In the genomic region with DNA sequence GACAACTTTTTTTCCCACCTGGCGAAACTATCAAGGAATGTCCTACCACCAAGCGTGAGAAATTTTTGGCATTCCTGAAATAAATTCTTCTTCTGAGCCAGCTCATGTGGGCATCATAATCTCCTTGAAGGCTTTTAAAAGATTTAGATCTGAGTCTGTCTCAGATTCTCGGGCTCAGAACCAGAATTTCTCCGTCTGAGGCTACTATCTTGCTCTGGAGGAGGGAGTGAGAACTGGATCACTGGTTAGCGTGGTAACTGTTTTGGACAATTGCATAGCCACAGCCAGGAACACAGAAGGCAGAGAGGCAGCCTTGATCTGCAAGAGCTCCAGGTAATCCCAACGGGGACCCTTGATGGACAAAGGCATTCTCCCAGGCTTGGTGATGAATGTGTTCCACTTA, we compare ENCODE assay signal across 25 cellular contexts. TPM values are rescaled to one million over a fixed set of nuclear protein-coding genes. Genes with fewer than 3 reads are reported as not detected.
DNase-seq lines count a peak whose midpoint lies in the region; ATAC-seq and TF ChIP-seq lines count a peak whose summit lies in the region.
"Had no signal": no experiment of that assay in that cellular context is flagged by ENCODE, and none has a peak within 500 bp of the region (broad histone marks: within the 10 kb centered on the region; RNA-seq: fewer than 3 reads in every experiment).

No MANE protein-coding gene starts in this region.

- H3K9me3 ChIP-seq in right atrium auricular region (no peaks in the 10 kb centered on the region), heart left ventricle (no peaks in the 10 kb centered on the region), aorta (ENCODE audit: control insufficient read depth, low read length) (no peaks in the 10 kb centered on the region)
- H3K9me3 ChIP-seq: lower lobe of right lung, prostate gland, testis had no signal

- no peaks in the 10 kb centered on the region for H3K27me3 ChIP-seq in right atrium auricular region
- H3K27me3 ChIP-seq in heart left ventricle: peaks cover 0 to 19% (median 0%) of the 10 kb centered on the region in 9 donors
- H3K27me3 ChIP-seq in mesendoderm (ENCODE audit: insufficient read depth, low read length, poor library complexity): no peaks in the 10 kb centered on the region
- no peaks in the 10 kb centered on the region for H3K27me3 ChIP-seq in aorta (ENCODE audit: control insufficient read depth in 1 of 2, insufficient read depth in 2 of 2, low read length in 1 of 2)
- H3K27me3 ChIP-seq: testis had no signal

- no peaks in the 10 kb centered on the region for H3K79me2 ChIP-seq in mesendoderm (ENCODE audit: control insufficient read depth, insufficient read depth, low read length)

- no peak overlapping the region for H4K5ac ChIP-seq in mesendoderm (ENCODE audit: low read length)

- H3K56ac ChIP-seq in mesendoderm (ENCODE audit: low read length): peak overlapping the region; percentile 18

- H3K4me2 ChIP-seq in mesendoderm (ENCODE audit: low read length): no peak overlapping the region

- TF ChIP-seq CTCF in right atrium auricular region (IDR thresholded peaks at IDR 0.05) (no peak), heart left ventricle (IDR thresholded peaks at IDR 0.05) (no peak), brain (conservative IDR thresholded peaks at IDR 0.05) (no peak)

- no peak overlapping the region for H3K27ac ChIP-seq in right atrium auricular region
- H3K27ac ChIP-seq in heart left ventricle: peak overlapping the region in 4 of 12 donors; percentile 78 to 90 (median 82)
- H3K27ac ChIP-seq in mesendoderm (ENCODE audit: low read depth, low read length): no peak overlapping the region
- H3K27ac ChIP-seq in aorta (ENCODE audit: low read depth in 1 of 2, low read length in 2 of 2): no peak overlapping the region
- H3K27ac ChIP-seq: prostate gland had no signal

- DNase-seq in right atrium auricular region (ENCODE audit: low spot score): peak; percentile 58
- no peak for DNase-seq in heart left ventricle
- peak; percentile 94 for DNase-seq in mesendoderm
- DNase-seq in GM19238 (ENCODE audit: insufficient read length, low spot score): no peak
- no peak for DNase-seq in aorta
- DNase-seq: activated CD4-positive, alpha-beta T cell treated with anti-CD3 and anti-CD28 coated beads, Interleukin-2, amount 50 U/mL, for 4 hours; activated naive CD4-positive, alpha-beta T cell treated with Interleukin-2 at 50 U/mL for 16 hours; activated T-cell treated with anti-CD3 and anti-CD28 coated beads for 4 hours; cortex of kidney; foreskin melanocyte; immature natural killer cell; lower lobe of right lung; naive B cell; NCI-H2029; NCI-H526; SHP77 treated with DMSO at 0.1 percent for 48 hours; T-helper 1 cell; testis had no signal

- H3K9me3 Mint-ChIP-seq in brain: peaks cover 0 to 3% (median 0%) of the 10 kb centered on the region in 5 experiments
- H3K9me3 Mint-ChIP-seq: immature natural killer cell, naive B cell had no signal

- H4K8ac ChIP-seq in mesendoderm (ENCODE audit: low read depth, low read length): no peak overlapping the region

- H3K4ac ChIP-seq in mesendoderm (ENCODE audit: low read depth, low read length): no peak overlapping the region

- H3K27me3 Mint-ChIP-seq in brain: peaks cover 42% of the 10 kb centered on the region

- no peak overlapping the region for H3K9ac ChIP-seq in mesendoderm (ENCODE audit: low read length)

- ATAC-seq in heart left ventricle (no peak), aorta (ENCODE audit: low FRiP score) (no peak), HG03039 (IDR thresholded peaks at IDR 0.05; ENCODE audit: unreplicated experiment) (no peak), HG02970 (IDR thresholded peaks at IDR 0.05; ENCODE audit: low FRiP score, unreplicated experiment) (no peak)

- H3K4me3 Mint-ChIP-seq in brain: peak overlapping the region in 4 of 5 experiments; percentile 47 to 72 (median 68)
- H3K4me3 Mint-ChIP-seq: immature natural killer cell had no signal

- H3K4me1 ChIP-seq in right atrium auricular region (peaks cover 0 to 22% of the 10 kb centered on the region in 2 donors), heart left ventricle (peaks cover 0 to 40% (median 17%) of the 10 kb centered on the region in 12 donors), mesendoderm (ENCODE audit: control insufficient read depth, low read depth, low read length) (no peaks in the 10 kb centered on the region), aorta (ENCODE audit: control insufficient read depth in 1 of 2, insufficient read depth in 2 of 2, low read length in 2 of 2) (no peaks in the 10 kb centered on the region)
- H3K4me1 ChIP-seq: prostate gland had no signal

- H3K36me3 Mint-ChIP-seq in brain: no peaks in the 10 kb centered on the region

- H2BK120ac ChIP-seq in mesendoderm (ENCODE audit: low read depth, low read length): no peak overlapping the region

- no peak overlapping the region for H3K23ac ChIP-seq in mesendoderm (ENCODE audit: low read length)

- H3K36me3 ChIP-seq in right atrium auricular region (no peaks in the 10 kb centered on the region), heart left ventricle (no peaks in the 10 kb centered on the region), mesendoderm (ENCODE audit: control insufficient read depth, insufficient read depth, low read length) (no peaks in the 10 kb centered on the region), aorta (ENCODE audit: control insufficient read depth in 1 of 2, insufficient read depth in 2 of 2, low read length in 1 of 2) (no peaks in the 10 kb centered on the region)
- H3K36me3 ChIP-seq: lower lobe of right lung, prostate gland had no signal

- H2AK5ac ChIP-seq in mesendoderm (ENCODE audit: low read length): no peak overlapping the region

- no peak overlapping the region for H2BK5ac ChIP-seq in mesendoderm (ENCODE audit: low read length)

- no peaks in the 10 kb centered on the region for H3K79me1 ChIP-seq in mesendoderm (ENCODE audit: low read length)

- H3K4me3 ChIP-seq in right atrium auricular region (no peak overlapping the region), heart left ventricle (peak overlapping the region in 1 of 12 donors; percentile 73), mesendoderm (ENCODE audit: low read length) (no peak overlapping the region), aorta (ENCODE audit: low read length in 2 of 2) (no peak overlapping the region)

- no peak overlapping the region for H2BK15ac ChIP-seq in mesendoderm (replicated peaks; ENCODE audit: low read depth)

- H3K4me1 Mint-ChIP-seq in brain: peaks cover 24% of the 10 kb centered on the region
- H3K4me1 Mint-ChIP-seq: immature natural killer cell had no signal

- H3K27ac Mint-ChIP-seq in brain: peak overlapping the region in 2 of 5 experiments; percentile 50 to 63
- H3K27ac Mint-ChIP-seq: CD14-positive monocyte, immature natural killer cell, naive B cell had no signal

- WGBS in heart left ventricle, 4 donors: 73 to 88% (median 84%) methylated on average over 6 of the region's 6 CpGs
- WGBS in mesendoderm (ENCODE audit: extremely low coverage, insufficient coverage, low lambda C conversion rate): no CpG with 5 or more reads among the region's 6 CpGs
- WGBS in aorta, 2 donors: 73 to 74% methylated on average over 6 of the region's 6 CpGs

- intact Hi-C loops in heart left ventricle (cut with DNase I): loop anchor here in 3 of 10 donors (5.0 to 10.0 kb wide), 2 partner anchors 54 to 57 kb away; a partner anchor contains a TSS
- intact Hi-C loops in aorta (cut with DNase I): loop anchor here in 1 of 2 donors (10.0 kb wide), 1 partner anchor 57 kb away; a partner anchor contains a TSS

- no peak for TF ChIP-seq POLR2A in heart left ventricle (IDR thresholded peaks at IDR 0.05)

- H3K18ac ChIP-seq in mesendoderm (ENCODE audit: low read length): no peak overlapping the region

RNA-seq across cellular contexts. Expression of a gene that starts 1.0 kb away (rescaled TPM):
- total RNA-seq in right atrium auricular region (10 to 100 TPM; 25.5 to 36.3 TPM), heart left ventricle (10 to 100 TPM; 16.5 to 51.6 (median 25.1) TPM), aorta (100 to 1,000 TPM in 1 of 2 donors, 10 to 100 TPM in 1; 37.7 to 113 TPM)
- polyA plus RNA-seq in heart left ventricle (10 to 100 TPM; 26.5 to 45.8 TPM), brain (ENCODE audit: insufficient read depth, low read depth, low replicate concordance) (6.4 TPM), aorta (100 to 1,000 TPM in 1 of 2 donors, 10 to 100 TPM in 1; 72.6 to 166 TPM)
- 18.5 TPM for polyA plus RNA-seq in mesendoderm (2013, experiment 1 of 2)
- 19.5 TPM for polyA plus RNA-seq in mesendoderm (2013, experiment 2 of 2)
- total RNA-seq: A673, OCI-LY7 had no signal
- polyA plus RNA-seq: CD14-positive monocyte, immature natural killer cell had no signal

RNA-seq across cellular contexts. Expression of a gene that starts 53.0 kb away (rescaled TPM):
- total RNA-seq in right atrium auricular region (1 to 10 TPM; 3.4 to 8.8 TPM), heart left ventricle (10 to 100 TPM in 3 of 9 donors, 1 to 10 TPM in 6; 4.7 to 13.4 (median 7.0) TPM), aorta (1 to 10 TPM; 7.6 to 8.1 TPM)
- polyA plus RNA-seq in heart left ventricle (1 to 10 TPM; 6.4 to 8.1 TPM), brain (ENCODE audit: insufficient read depth, low read depth, low replicate concordance) (37.5 TPM), aorta (10 to 100 TPM in 1 of 2 donors, 1 to 10 TPM in 1; 9.6 to 22.8 TPM)
- 19.6 TPM for polyA plus RNA-seq in mesendoderm (2013, experiment 1 of 2)
- polyA plus RNA-seq in mesendoderm (2013, experiment 2 of 2): 20.5 TPM
- total RNA-seq: OCI-LY7 had no signal

Comparison
In these comparisons a context has a peak if more than half of its experiments do, and no peak if none do; other contexts are left out.
1. DNase-seq: peak in right atrium auricular region (single experiment) and mesendoderm (single experiment); none in heart left ventricle (0 of 5), GM19238 (single experiment) and aorta (0 of 2).